Comparison of ENCODE assay signal across 1 cellular context in the genomic region with DNA sequence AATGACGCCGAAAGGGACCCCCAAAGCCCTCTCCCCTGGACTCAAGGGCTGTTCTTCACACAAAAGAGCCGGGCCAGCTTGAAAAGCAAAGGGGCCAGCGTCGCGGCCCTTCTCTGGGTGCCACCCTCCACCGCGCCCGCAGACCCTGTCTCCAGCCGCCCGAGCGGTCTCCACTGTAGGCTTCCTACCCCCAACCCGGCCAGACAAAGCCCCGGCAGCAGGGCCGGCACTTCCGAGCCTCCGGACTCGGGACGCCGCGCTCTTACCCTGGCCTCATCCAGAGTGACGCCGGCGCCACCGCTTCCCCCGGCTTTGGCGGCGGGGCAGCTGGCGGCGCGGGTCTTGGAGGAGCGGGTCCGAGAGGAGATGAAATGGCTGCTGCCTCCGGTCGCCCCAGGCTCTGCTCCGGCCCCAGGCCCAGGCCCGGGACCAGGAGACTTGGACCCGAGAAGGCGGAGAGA.
TF ChIP-seq lines count a peak whose summit lies in the region.

No MANE protein-coding gene starts in this region.

TF ChIP-seq in H1, 55 proteins besides CTCF, POLR2A, EP300 and RAD21 (continued from another document):
- no peak for TF ChIP-seq CTBP2 (IDR thresholded peaks at IDR 0.05; ENCODE audit: borderline replicate concordance, insufficient read depth, insufficient read length, low read length)
- TF ChIP-seq SIRT6 (IDR thresholded peaks at IDR 0.05; ENCODE audit: low read length), result no peak
- TF ChIP-seq, protein P1, sequence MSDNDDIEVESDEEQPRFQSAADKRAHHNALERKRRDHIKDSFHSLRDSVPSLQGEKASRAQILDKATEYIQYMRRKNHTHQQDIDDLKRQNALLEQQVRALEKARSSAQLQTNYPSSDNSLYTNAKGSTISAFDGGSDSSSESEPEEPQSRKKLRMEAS (IDR thresholded peaks at IDR 0.05), result no peak
- no peak for TF ChIP-seq GABPA (IDR thresholded peaks at IDR 0.05; ENCODE audit: borderline replicate concordance, insufficient read depth, low read length)
- no peak for TF ChIP-seq POU5F1 (IDR thresholded peaks at IDR 0.05; ENCODE audit: low read depth, low read length)
- TF ChIP-seq, protein P2, sequence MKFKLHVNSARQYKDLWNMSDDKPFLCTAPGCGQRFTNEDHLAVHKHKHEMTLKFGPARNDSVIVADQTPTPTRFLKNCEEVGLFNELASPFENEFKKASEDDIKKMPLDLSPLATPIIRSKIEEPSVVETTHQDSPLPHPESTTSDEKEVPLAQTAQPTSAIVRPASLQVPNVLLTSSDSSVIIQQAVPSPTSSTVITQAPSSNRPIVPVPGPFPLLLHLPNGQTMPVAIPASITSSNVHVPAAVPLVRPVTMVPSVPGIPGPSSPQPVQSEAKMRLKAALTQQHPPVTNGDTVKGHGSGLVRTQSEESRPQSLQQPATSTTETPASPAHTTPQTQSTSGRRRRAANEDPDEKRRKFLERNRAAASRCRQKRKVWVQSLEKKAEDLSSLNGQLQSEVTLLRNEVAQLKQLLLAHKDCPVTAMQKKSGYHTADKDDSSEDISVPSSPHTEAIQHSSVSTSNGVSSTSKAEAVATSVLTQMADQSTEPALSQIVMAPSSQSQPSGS (IDR thresholded peaks at IDR 0.05; ENCODE audit: low read length), result no peak
- no peak for TF ChIP-seq FOSL1 (IDR thresholded peaks at IDR 0.05; ENCODE audit: insufficient read depth, low read depth, low read length)
- TF ChIP-seq HDAC2 (IDR thresholded peaks at IDR 0.05; ENCODE audit: borderline replicate concordance in 1 of 2, low read depth in 2 of 2, low read length in 2 of 2), result 0 out of 4 replicates have a peak, but pooled peaks of 1 of the 2 experiments have one; percentile 24
